ENCODE assay signal across 9 cellular contexts in the genomic region with DNA sequence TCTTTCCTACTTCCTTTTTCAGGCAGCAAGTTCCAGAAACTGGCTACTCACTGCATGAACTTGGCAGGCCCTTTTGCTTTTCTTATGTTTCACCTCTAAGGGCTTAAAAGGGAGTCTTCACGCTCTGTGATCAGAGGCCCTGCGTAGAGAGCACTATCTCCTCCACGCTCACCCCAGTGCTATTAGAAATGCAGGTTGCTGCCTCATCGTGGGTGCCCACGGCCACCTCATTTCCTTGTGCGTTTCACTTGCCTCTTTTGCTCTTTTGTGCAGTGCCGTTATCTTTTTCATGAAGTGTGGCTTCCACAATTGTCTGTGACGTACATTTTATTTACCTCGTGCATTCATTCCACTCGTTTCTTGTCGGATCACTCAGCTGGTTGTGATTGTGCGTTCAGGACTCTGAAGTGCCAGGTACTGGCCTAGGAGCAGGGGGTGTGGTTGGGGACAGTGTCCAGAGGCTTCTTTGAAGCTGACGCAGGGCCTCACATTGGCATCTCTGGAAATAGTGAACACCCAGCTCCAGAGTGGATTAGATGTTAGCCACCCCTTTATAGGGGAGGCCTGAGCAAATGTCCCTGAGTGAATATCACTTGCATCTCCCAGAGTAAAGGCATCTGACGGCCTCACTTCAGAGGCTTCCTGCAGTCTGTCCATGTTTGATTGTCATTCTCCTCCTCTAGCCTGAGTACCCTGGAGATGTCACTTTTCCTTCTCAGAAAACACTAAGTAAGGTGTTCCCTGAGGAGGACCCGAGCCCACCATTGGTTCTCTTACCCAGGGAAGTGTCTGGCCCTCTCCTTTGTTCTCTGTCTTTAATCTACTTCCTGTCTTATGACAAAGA. TPM values are rescaled to one million over a fixed set of nuclear protein-coding genes. Genes with fewer than 3 reads are reported as not detected.
DNase-seq lines count a peak whose midpoint lies in the region; ATAC-seq and TF ChIP-seq lines count a peak whose summit lies in the region.
"Had no signal": no experiment of that assay in that cellular context is flagged by ENCODE, and none has a peak within 500 bp of the region (broad histone marks: within the 10 kb centered on the region; RNA-seq: fewer than 3 reads in every experiment).

No MANE protein-coding gene starts in this region.

- H3K27ac Mint-ChIP-seq in activated CD8-positive, alpha-beta memory T cell treated with anti-CD3 and anti-CD28 coated beads, Interleukin-2, amount 10 ng/mL, durations not matched to agents 7 days and 5 days, result peak overlapping the region; percentile 92

- peak overlapping the region; percentile 34; the same call in 1 of the 2 replicates for H3K4me2 ChIP-seq in OCI-LY7 (ENCODE audit: low read length)

- ATAC-seq in activated CD8-positive, alpha-beta memory T cell treated with anti-CD3 and anti-CD28 coated beads, Interleukin-2, amount 10 ng/mL, durations not matched to agents 7 days and 5 days, result peak; percentile 45
- no peak for ATAC-seq in HG02588 (IDR thresholded peaks at IDR 0.05; ENCODE audit: unreplicated experiment)
- no peak for ATAC-seq in GM21360 (IDR thresholded peaks at IDR 0.05; ENCODE audit: unreplicated experiment)
- no peak for ATAC-seq in HG02885 (IDR thresholded peaks at IDR 0.05; ENCODE audit: poor library complexity, unreplicated experiment)

- no peak for TF ChIP-seq CTCF in OCI-LY7 (conservative IDR thresholded peaks at IDR 0.05; ENCODE audit: low read length)

- no peaks in the 10 kb centered on the region for H3K9me2 ChIP-seq in OCI-LY7 (ENCODE audit: insufficient read depth, low read length)

- H3K4me1 Mint-ChIP-seq in activated CD8-positive, alpha-beta memory T cell treated with anti-CD3 and anti-CD28 coated beads, Interleukin-2, amount 10 ng/mL, durations not matched to agents 7 days and 5 days, result peaks cover 70% of the 10 kb centered on the region

- H3K36me3 ChIP-seq in OCI-LY7 (ENCODE audit: insufficient read depth, low read length), result peaks cover 39% of the 10 kb centered on the region; the same call in 1 of the 2 replicates
- peaks cover 3% of the 10 kb centered on the region for H3K36me3 ChIP-seq in effector memory CD4-positive, alpha-beta T cell (ENCODE audit: control insufficient read depth, insufficient read depth, low read length)

- H2AFZ ChIP-seq in OCI-LY7 (ENCODE audit: low read length), result no peak overlapping the region

- H3K9me3 ChIP-seq in OCI-LY7 (ENCODE audit: low read length), result no peaks in the 10 kb centered on the region
- no peaks in the 10 kb centered on the region for H3K9me3 ChIP-seq in effector memory CD4-positive, alpha-beta T cell (ENCODE audit: control insufficient read depth, low read length)

- H4K20me1 ChIP-seq in OCI-LY7 (ENCODE audit: insufficient read depth, low read length), result peaks cover 63% of the 10 kb centered on the region

- peaks cover 50% of the 10 kb centered on the region for H3K36me3 Mint-ChIP-seq in activated CD8-positive, alpha-beta memory T cell treated with anti-CD3 and anti-CD28 coated beads, Interleukin-2, amount 10 ng/mL, durations not matched to agents 7 days and 5 days

- intact Hi-C loops in OCI-LY7 (cut with micrococcal nuclease; ENCODE audit: unreplicated experiment), result no loop called here

- H3K27me3 Mint-ChIP-seq in activated CD8-positive, alpha-beta memory T cell treated with anti-CD3 and anti-CD28 coated beads, Interleukin-2, amount 10 ng/mL, durations not matched to agents 7 days and 5 days, result no peaks in the 10 kb centered on the region

- no peak overlapping the region for H3K27ac ChIP-seq in OCI-LY7 (ENCODE audit: low read depth, low read length, poor library complexity, severe bottlenecking)
- H3K27ac ChIP-seq in effector memory CD4-positive, alpha-beta T cell (ENCODE audit: insufficient read depth, low read length, poor library complexity, severe bottlenecking), result peak overlapping the region; percentile 85

- H3K9me3 Mint-ChIP-seq in activated CD8-positive, alpha-beta memory T cell treated with anti-CD3 and anti-CD28 coated beads, Interleukin-2, amount 10 ng/mL, durations not matched to agents 7 days and 5 days (ENCODE audit: low read depth), result no peaks in the 10 kb centered on the region

- CTCF ChIA-PET in OCI-LY7 (lab: Charles Lee; ENCODE audit: unreplicated experiment), result no interaction called here
- CTCF ChIA-PET in activated CD8-positive, alpha-beta memory T cell treated with anti-CD3 and anti-CD28 coated beads, Interleukin-2, amount 10 ng/mL, durations not matched to agents 7 days and 5 days (lab: Charles Lee), result interaction anchor here (0.7 to 2.5 kb wide), 4 partner anchors 10 to 693 kb away, joined by 3 to 19 read pairs (median 4); a partner anchor contains a TSS

- no peak overlapping the region for H3K4me3 ChIP-seq in OCI-LY7 (ENCODE audit: low read depth, low read length, poor library complexity, severe bottlenecking)
- H3K4me3 ChIP-seq in effector memory CD4-positive, alpha-beta T cell (ENCODE audit: insufficient read depth, low read depth, low read length, poor library complexity, severe bottlenecking), result peak overlapping the region; percentile 30

- peaks cover 35% of the 10 kb centered on the region for H3K4me1 ChIP-seq in OCI-LY7 (ENCODE audit: insufficient read depth, low read length, poor library complexity, severe bottlenecking)
- peaks cover 35% of the 10 kb centered on the region for H3K4me1 ChIP-seq in effector memory CD4-positive, alpha-beta T cell (ENCODE audit: control insufficient read depth, insufficient read depth, low read length, poor library complexity, severe bottlenecking)

- no TSS peak for BruUV-seq in OCI-LY7 (replicated peaks; lab: Mats Ljungman, UMichigan)

- no peaks in the 10 kb centered on the region for H3K27me3 ChIP-seq in effector memory CD4-positive, alpha-beta T cell (replicated peaks; ENCODE audit: control insufficient read depth, insufficient read depth, low read length, poor library complexity, severe bottlenecking)

- peak overlapping the region; percentile 28 for H3K4me3 Mint-ChIP-seq in activated CD8-positive, alpha-beta memory T cell treated with anti-CD3 and anti-CD28 coated beads, Interleukin-2, amount 10 ng/mL, durations not matched to agents 7 days and 5 days

- peaks cover 82% of the 10 kb centered on the region for H3K79me2 ChIP-seq in OCI-LY7 (ENCODE audit: insufficient read depth, low read depth, low read length)

- peak; percentile 13 for DNase-seq in OCI-LY7 (ENCODE audit: low spot score)
- DNase-seq in activated CD8-positive, alpha-beta memory T cell treated with anti-CD3 and anti-CD28 coated beads, Interleukin-2, amount 10 ng/mL, durations not matched to agents 7 days and 5 days, result peak; percentile 55
- peak in 2 of 3 donors; percentile 23 to 60 for DNase-seq in effector memory CD4-positive, alpha-beta T cell
- DNase-seq in stimulated activated CD4-positive, alpha-beta T cell treated with anti-CD3 and anti-CD28 coated beads, Interleukin-15, amount 100 ng/mL, for 24 hours, result peak; percentile 44
- no peak for DNase-seq in ureter (ENCODE audit: low spot score)
- DNase-seq: NCI-H345 had no signal

- POLR2A ChIA-PET in OCI-LY7 (lab: Charles Lee), result no interaction called here

RNA-seq across cellular contexts. Expression of a gene that starts 10.4 kb away (rescaled TPM):
- 48.2 and 50.5 TPM in 2 replicates for total RNA-seq in OCI-LY7 (2014; rRNA removed; shearing (Covaris generic))
- total RNA-seq in OCI-LY7 (2022), result 84.2 and 89.5 TPM in 2 replicates
- total RNA-seq in activated CD8-positive, alpha-beta memory T cell treated with anti-CD3 and anti-CD28 coated beads, Interleukin-2, amount 10 ng/mL, durations not matched to agents 7 days and 5 days, result 100 to 1,000 TPM; 120 to 165 TPM
- total RNA-seq in ureter, result 84.4 TPM

RNA-seq across cellular contexts. Expression of a gene that starts 31.1 kb away (rescaled TPM):
- total RNA-seq in OCI-LY7 (2014; rRNA removed; shearing (Covaris generic)), result 3.4 and 4.7 TPM in 2 replicates
- total RNA-seq in OCI-LY7 (2022), result 9.6 and 11.5 TPM in 2 replicates
- 10 to 100 TPM; 19.3 to 30.4 TPM for total RNA-seq in activated CD8-positive, alpha-beta memory T cell treated with anti-CD3 and anti-CD28 coated beads, Interleukin-2, amount 10 ng/mL, durations not matched to agents 7 days and 5 days
- 50.4 TPM for total RNA-seq in ureter
